ENCODE assay signal across 12 cellular contexts in the genomic region with DNA sequence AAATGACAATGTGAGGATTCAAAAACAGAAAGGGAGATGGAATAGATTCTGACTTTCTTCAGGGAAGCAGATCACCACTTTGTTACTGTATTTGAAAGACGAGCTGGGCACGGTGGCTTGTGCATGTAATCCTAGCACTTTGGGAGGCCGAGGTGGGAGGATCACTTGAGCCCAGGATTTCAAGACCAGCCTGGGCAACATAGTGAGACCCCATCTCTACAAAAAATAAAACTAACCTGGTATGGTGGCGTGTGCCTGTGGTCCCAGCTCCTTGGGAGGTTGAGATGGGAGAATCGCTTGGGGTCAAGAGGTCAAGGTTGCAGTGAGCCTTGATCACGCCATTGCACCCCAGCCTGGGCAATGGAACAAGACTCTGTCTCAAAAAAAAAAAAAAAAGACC.
"Had no signal": no experiment of that assay in that cellular context is flagged by ENCODE, and none has a peak within 500 bp of the region (broad histone marks: within the 10 kb centered on the region; RNA-seq: fewer than 3 reads in every experiment).

No MANE protein-coding gene starts in this region.

- H3K27ac ChIP-seq: foreskin keratinocyte, heart right ventricle, ovary, SJSA1, tibial nerve had no signal

- H3K9me3 ChIP-seq: heart right ventricle, ovary, SJSA1, tibial nerve had no signal

- H3K36me3 ChIP-seq: ovary, SJSA1 had no signal

- H3K4me3 ChIP-seq: heart right ventricle, ovary, SJSA1, tibial nerve had no signal

- H3K27ac Mint-ChIP-seq: activated naive CD4-positive, alpha-beta T cell treated with anti-CD3 and anti-CD28 coated beads, Interleukin-2, amount 10 ng/mL, durations not matched to agents 7 days and 5 days; nephron progenitor cell had no signal

- H3K9me3 Mint-ChIP-seq: activated naive CD4-positive, alpha-beta T cell treated with anti-CD3 and anti-CD28 coated beads, Interleukin-2, amount 10 ng/mL, durations not matched to agents 7 days and 5 days; activated T-cell treated with anti-CD3 and anti-CD28 coated beads, Interleukin-2, amount 50 U/mL, for 4 hours had no signal

- H3K27me3 ChIP-seq: foreskin keratinocyte, heart right ventricle, ovary, SJSA1, tibial nerve had no signal

- H3K4me3 Mint-ChIP-seq: activated naive CD4-positive, alpha-beta T cell treated with anti-CD3 and anti-CD28 coated beads, Interleukin-2, amount 10 ng/mL, durations not matched to agents 7 days and 5 days; activated T-cell treated with anti-CD3 and anti-CD28 coated beads, Interleukin-2, amount 50 U/mL, for 4 hours; nephron progenitor cell had no signal

- H3K4me1 ChIP-seq: foreskin keratinocyte had no signal

- DNase-seq: activated naive CD4-positive, alpha-beta T cell treated with anti-CD3 and anti-CD28 coated beads, Interleukin-2, amount 10 ng/mL, durations not matched to agents 7 days and 5 days; activated T-cell treated with anti-CD3 and anti-CD28 coated beads, Interleukin-2, amount 50 U/mL, for 4 hours; anterior cingulate cortex; foreskin keratinocyte; heart right ventricle; left ventricle myocardium superior; nephron progenitor cell; ovary; stimulated activated CD4-positive, alpha-beta T cell treated with anti-CD3 and anti-CD28 coated beads, Interleukin-4, amount 100 ng/mL, for 1 hour; stimulated activated CD8-positive, alpha-beta memory T cell treated with anti-CD3 and anti-CD28 coated beads, Interleukin-4, amount 100 ng/mL, for 48 hours had no signal

- H3K27me3 Mint-ChIP-seq: activated naive CD4-positive, alpha-beta T cell treated with anti-CD3 and anti-CD28 coated beads, Interleukin-2, amount 10 ng/mL, durations not matched to agents 7 days and 5 days had no signal

- ATAC-seq: activated T-cell treated with anti-CD3 and anti-CD28 coated beads, Interleukin-2, amount 50 U/mL, for 4 hours; foreskin keratinocyte; heart right ventricle; left ventricle myocardium superior had no signal
